ENCODE assay signal across 9 cellular contexts in the genomic region with DNA sequence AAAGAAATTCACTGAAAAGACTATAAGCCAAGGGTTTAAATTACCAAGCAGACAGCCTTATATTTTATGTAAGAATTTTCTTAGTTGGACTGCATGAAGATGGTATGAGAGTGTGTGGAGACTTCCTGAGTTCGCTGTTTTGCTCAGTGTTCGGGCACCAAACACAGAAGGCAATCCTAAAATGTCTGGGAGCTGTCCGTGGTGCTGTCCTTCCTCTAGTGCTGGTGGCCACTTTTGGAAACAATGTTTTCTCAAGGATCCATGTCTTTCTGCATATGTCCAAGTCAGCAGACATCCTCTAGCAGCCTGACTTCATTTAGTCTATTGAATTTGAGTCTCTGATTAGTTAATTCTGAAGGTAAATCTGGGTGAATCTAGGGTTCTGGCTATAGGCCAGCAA.
DNase-seq lines count a peak whose midpoint lies in the region; ATAC-seq and TF ChIP-seq lines count a peak whose summit lies in the region.
"Had no signal": no experiment of that assay in that cellular context is flagged by ENCODE, and none has a peak within 500 bp of the region (broad histone marks: within the 10 kb centered on the region; RNA-seq: fewer than 3 reads in every experiment).

No MANE protein-coding gene starts in this region.

- H3K36me3 ChIP-seq in iPS DF 6.9 (ENCODE audit: control insufficient read depth, insufficient read depth, low read length), result no peaks in the 10 kb centered on the region

- H3K27ac ChIP-seq in iPS DF 6.9 (ENCODE audit: low read length), result no peak overlapping the region
- H3K27ac ChIP-seq: parathyroid adenoma had no signal

- H3K27ac Mint-ChIP-seq in activated CD4-positive, alpha-beta memory T cell treated with anti-CD3 and anti-CD28 coated beads, Interleukin-2, amount 10 ng/mL, durations not matched to agents 7 days and 5 days, result no peak overlapping the region

- no peak for ATAC-seq in HG03025 (IDR thresholded peaks at IDR 0.05; ENCODE audit: low FRiP score, unreplicated experiment)
- no peak for ATAC-seq in HG03175 (IDR thresholded peaks at IDR 0.05; ENCODE audit: unreplicated experiment)
- no peak for ATAC-seq in HG03460 (IDR thresholded peaks at IDR 0.05; ENCODE audit: unreplicated experiment)

- no peaks in the 10 kb centered on the region for H3K4me1 ChIP-seq in iPS DF 6.9 (ENCODE audit: control insufficient read depth, insufficient read depth, low read length)
- H3K4me1 ChIP-seq: parathyroid adenoma had no signal

- CTCF ChIA-PET in activated CD4-positive, alpha-beta memory T cell treated with anti-CD3 and anti-CD28 coated beads, Interleukin-2, amount 10 ng/mL, durations not matched to agents 7 days and 5 days (lab: Charles Lee), result interaction anchor here (1.4 kb wide), 1 partner anchor 21 kb away, joined by 4 read pairs; no protein-coding TSS in a partner anchor

- no peaks in the 10 kb centered on the region for H3K27me3 ChIP-seq in iPS DF 6.9 (ENCODE audit: control insufficient read depth, insufficient read depth, low read length)

- H3K4me3 ChIP-seq in AG10803 (ENCODE audit: low read length) (no peak overlapping the region), HFF-Myc (replicated peaks; ENCODE audit: low read depth, low read length) (no peak overlapping the region), iPS DF 6.9 (ENCODE audit: low read length) (no peak overlapping the region)

- TF ChIP-seq CTCF in AG10803 (conservative IDR thresholded peaks at IDR 0.05; ENCODE audit: low read length) (no peak), HFF-Myc (IDR thresholded peaks at IDR 0.05; ENCODE audit: low read depth, low read length, missing control alignments) (no peak)

- H3K36me3 Mint-ChIP-seq in activated CD4-positive, alpha-beta memory T cell treated with anti-CD3 and anti-CD28 coated beads, Interleukin-2, amount 10 ng/mL, durations not matched to agents 7 days and 5 days (ENCODE audit: low read depth), result no peaks in the 10 kb centered on the region

- no peaks in the 10 kb centered on the region for H3K9me3 ChIP-seq in iPS DF 6.9 (ENCODE audit: control insufficient read depth, insufficient read depth, low read length)

- DNase-seq in AG10803 (ENCODE audit: low read depth) (peak; percentile 2), HFF-Myc (ENCODE audit: extremely low read depth, low read depth) (peak; percentile 5), iPS DF 6.9 (ENCODE audit: low read depth, low spot score) (peak; percentile 39), C1 segment of cervical spinal cord (lab: John Stamatoyannopoulos, UW) (no peak)
- DNase-seq in activated CD4-positive, alpha-beta memory T cell treated with anti-CD3 and anti-CD28 coated beads, Interleukin-2, amount 10 ng/mL, durations not matched to agents 7 days and 5 days, result peak; percentile 33

- H3K9me3 Mint-ChIP-seq in activated CD4-positive, alpha-beta memory T cell treated with anti-CD3 and anti-CD28 coated beads, Interleukin-2, amount 10 ng/mL, durations not matched to agents 7 days and 5 days, result no peaks in the 10 kb centered on the region

- POLR2A ChIA-PET in activated CD4-positive, alpha-beta memory T cell treated with anti-CD3 and anti-CD28 coated beads, Interleukin-2, amount 10 ng/mL, durations not matched to agents 7 days and 5 days (lab: Charles Lee), result no interaction called here

- H3K4me1 Mint-ChIP-seq in activated CD4-positive, alpha-beta memory T cell treated with anti-CD3 and anti-CD28 coated beads, Interleukin-2, amount 10 ng/mL, durations not matched to agents 7 days and 5 days, result peaks cover 7% of the 10 kb centered on the region

- WGBS in iPS DF 6.9 (ENCODE audit: insufficient coverage, insufficient read length), result no CpG with 5 or more reads among the region's 3 CpGs

- H3K27me3 Mint-ChIP-seq in activated CD4-positive, alpha-beta memory T cell treated with anti-CD3 and anti-CD28 coated beads, Interleukin-2, amount 10 ng/mL, durations not matched to agents 7 days and 5 days, result peaks cover 8% of the 10 kb centered on the region

- H3K4me3 Mint-ChIP-seq in activated CD4-positive, alpha-beta memory T cell treated with anti-CD3 and anti-CD28 coated beads, Interleukin-2, amount 10 ng/mL, durations not matched to agents 7 days and 5 days, result no peak overlapping the region

Comparison
In these comparisons a context has a peak if more than half of its experiments do, and no peak if none do; other contexts are left out.
1. DNase-seq: peak in AG10803 (single experiment), HFF-Myc (single experiment), activated CD4-positive, alpha-beta memory T cell treated with anti-CD3 and anti-CD28 coated beads, Interleukin-2, amount 10 ng/mL, durations not matched to agents 7 days and 5 days (single experiment) and iPS DF 6.9 (single experiment); none in C1 segment of cervical spinal cord (0 of 14).